Comparison of ENCODE assay signal across 1 cellular context in the genomic region with DNA sequence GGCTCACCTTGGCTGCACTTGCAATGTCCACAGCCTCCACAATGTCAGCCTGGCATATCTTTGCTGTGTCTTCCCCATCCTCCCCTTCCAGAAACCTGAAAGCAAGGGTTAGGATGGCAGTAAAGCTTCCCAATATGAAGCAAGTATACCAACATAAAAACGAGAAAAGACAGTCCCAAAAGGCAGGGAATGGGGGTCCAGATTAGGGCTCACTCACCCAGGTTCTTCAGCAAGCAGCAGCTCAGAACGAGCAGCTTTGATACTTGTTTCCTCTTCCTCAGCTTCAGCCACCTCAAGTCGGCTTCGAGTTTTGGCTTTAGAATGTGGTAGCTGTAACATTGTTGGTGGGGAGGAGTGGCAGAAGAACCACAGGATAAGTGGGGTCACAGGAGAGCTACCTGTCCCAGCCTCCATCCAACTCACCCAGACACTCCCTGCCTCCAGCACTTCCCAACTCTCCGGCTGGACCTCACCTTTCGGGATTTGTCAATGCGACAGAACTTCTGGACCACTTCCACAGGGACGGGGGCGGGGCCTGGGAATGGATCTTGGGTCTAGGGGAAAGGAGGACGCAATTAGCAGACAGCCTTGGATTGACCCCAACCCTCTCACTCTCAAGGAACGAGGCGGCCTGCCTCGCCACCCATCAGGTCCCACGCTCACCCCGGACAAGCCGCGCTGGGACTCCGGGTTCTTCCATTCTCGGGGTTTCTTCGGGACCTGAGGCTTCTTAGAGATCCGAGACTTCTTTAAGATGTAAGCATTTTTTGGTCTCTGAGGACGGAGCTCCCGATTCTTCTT.
TF ChIP-seq lines count a peak whose summit lies in the region.

No MANE protein-coding gene starts in this region.

TF ChIP-seq in A549, 52 proteins besides CTCF, POLR2A, EP300 and RAD21 (continued from another document):
- TF ChIP-seq REST (IDR thresholded peaks at IDR 0.05) (no peak), GATA3 (IDR thresholded peaks at IDR 0.05; ENCODE audit: borderline replicate concordance) (no peak)
